Comparison of ENCODE assay signal across 10 cellular contexts in genomic region chr6:84575264-84575663, GRCh38.
A peak's percentile ranks its signal among the peaks of the same experiment; 100 is the strongest.
DNase-seq lines count a peak whose midpoint lies in the region; ATAC-seq, FAIRE-seq and TF ChIP-seq lines count a peak whose summit lies in the region.
"Had no signal": no experiment of that assay in that cellular context is flagged by ENCODE, and none has a peak within 500 bp of the region (broad histone marks: within the 10 kb centered on the region; RNA-seq: fewer than 3 reads in every experiment).

No MANE protein-coding gene starts in this region.

- H4K20me1 ChIP-seq in KMS-11 (ENCODE audit: insufficient read depth), result no peaks in the 10 kb centered on the region

- TF ChIP-seq CTCF in HFF-Myc (IDR thresholded peaks at IDR 0.05; ENCODE audit: low read depth, low read length, missing control alignments), result no peak
- no peak for TF ChIP-seq CTCF in KMS-11 (conservative IDR thresholded peaks at IDR 0.05; ENCODE audit: low read depth, low read length)
- TF ChIP-seq CTCF in fibroblast of pulmonary artery (IDR thresholded peaks at IDR 0.05; ENCODE audit: low read length, missing control alignments), result no peak
- no peak for TF ChIP-seq CTCF in chondrocyte (IDR thresholded peaks at IDR 0.05)
- TF ChIP-seq CTCF in D721Med (IDR thresholded peaks at IDR 0.05; ENCODE audit: insufficient read depth, missing control alignments), result no peak

- H3K4me2 ChIP-seq in KMS-11, result peak overlapping the region; percentile 48; the same call in 1 of the 2 replicates

- peak overlapping the region; percentile 35; the same call in 1 of the 2 replicates for H3K27ac ChIP-seq in KMS-11

- no peak overlapping the region for H2AFZ ChIP-seq in KMS-11 (ENCODE audit: low read depth)

- peaks cover 2% of the 10 kb centered on the region for H3K36me3 Mint-ChIP-seq in chondrocyte (ENCODE audit: low read depth)

- no peak for FAIRE-seq in D721Med (lab: Jason Lieb, UNC)

- H3K4me3 ChIP-seq in HFF-Myc (replicated peaks; ENCODE audit: low read depth, low read length) (no peak overlapping the region), KMS-11 (IDR thresholded peaks at IDR 0.05; ENCODE audit: insufficient read depth, low read depth, low read length) (no peak overlapping the region), fibroblast of pulmonary artery (replicated peaks; ENCODE audit: low read depth, low read length) (no peak overlapping the region)

- no peak overlapping the region for H3K9ac ChIP-seq in KMS-11

- peaks cover 6% of the 10 kb centered on the region for H3K9me3 Mint-ChIP-seq in chondrocyte (ENCODE audit: low read depth)

- no peak overlapping the region for H3K27ac Mint-ChIP-seq in chondrocyte (ENCODE audit: unreplicated experiment)

- no peaks in the 10 kb centered on the region for H3K4me1 Mint-ChIP-seq in chondrocyte (ENCODE audit: low read depth)

- peak; percentile 96 for ATAC-seq in GM18858 (IDR thresholded peaks at IDR 0.05; ENCODE audit: unreplicated experiment)
- ATAC-seq: HCT116 had no signal

- no peaks in the 10 kb centered on the region for H3K27me3 Mint-ChIP-seq in chondrocyte (ENCODE audit: low read depth)

- no peaks in the 10 kb centered on the region for H3K27me3 ChIP-seq in KMS-11 (ENCODE audit: insufficient read depth, low read depth)

- H3K4me1 ChIP-seq in KMS-11 (ENCODE audit: low read depth, poor library complexity, severe bottlenecking), result peaks cover 37% of the 10 kb centered on the region

- no peaks in the 10 kb centered on the region for H3K36me3 ChIP-seq in KMS-11 (ENCODE audit: insufficient read depth)

- no peak overlapping the region for H3K4me3 Mint-ChIP-seq in chondrocyte (ENCODE audit: unreplicated experiment)

- DNase-seq in HFF-Myc (ENCODE audit: extremely low read depth, low read depth), result peak; percentile 38
- peak; percentile 39 for DNase-seq in fibroblast of pulmonary artery (ENCODE audit: low read depth)
- DNase-seq in NCI-H2029 (lab: John Stamatoyannopoulos, UW), result no peak
- no peak for DNase-seq in chondrocyte (ENCODE audit: low spot score)
- DNase-seq in NCI-H226, result no peak
- no peak for DNase-seq in D721Med (ENCODE audit: insufficient read length, low spot score)
- DNase-seq: head of caudate nucleus had no signal

- H3K79me2 ChIP-seq in KMS-11 (ENCODE audit: insufficient read depth, low read depth), result no peaks in the 10 kb centered on the region

Comparison
In these comparisons a context has a peak if more than half of its experiments do, and no peak if none do; other contexts are left out.
1. DNase-seq: peak in HFF-Myc (single experiment) and fibroblast of pulmonary artery (single experiment); none in NCI-H2029 (single experiment), chondrocyte (single experiment), NCI-H226 (single experiment) and D721Med (single experiment).